Comparison of ENCODE assay signal across 1 cellular context in genomic region chr17:65559802-65560627, GRCh38.
TF ChIP-seq lines count a peak whose summit lies in the region.

No MANE protein-coding gene starts in this region.

TF ChIP-seq in HEK293, 187 proteins besides CTCF, POLR2A, EP300 and RAD21 (continued from another document and continues in another):
- TF ChIP-seq ZBTB44 (tag by site-specific recombination; IDR thresholded peaks at IDR 0.05) (no peak), OSR2 (tag by site-specific recombination; IDR thresholded peaks at IDR 0.05) (no peak), RBAK (tag by site-specific recombination; IDR thresholded peaks at IDR 0.05) (no peak), PRDM6 (tag by site-specific recombination; IDR thresholded peaks at IDR 0.05) (no peak), ZNF830 (tag by site-specific recombination; IDR thresholded peaks at IDR 0.05; ENCODE audit: low read depth) (no peak), ZEB2 (tag by site-specific recombination; IDR thresholded peaks at IDR 0.05) (no peak; the same call in 1 of the 2 replicates), ZNF837 (tag by site-specific recombination; IDR thresholded peaks at IDR 0.05) (no peak), GLIS1 (tag by site-specific recombination; IDR thresholded peaks at IDR 0.05) (peak; percentile 77), ZNF292 (tag by site-specific recombination; IDR thresholded peaks at IDR 0.05; ENCODE audit: borderline replicate concordance, low read depth) (no peak), ZNF518A (tag by site-specific recombination; conservative IDR thresholded peaks at IDR 0.05; ENCODE audit: low read depth) (no peak), ZNF610 (tag by site-specific recombination; IDR thresholded peaks at IDR 0.05; ENCODE audit: borderline replicate concordance) (no peak), KLF7 (tag by site-specific recombination; IDR thresholded peaks at IDR 0.05; ENCODE audit: borderline replicate concordance) (no peak), ZNF341 (tag by site-specific recombination; IDR thresholded peaks at IDR 0.05; ENCODE audit: low read depth) (peak; percentile 64; the same call in 1 of the 2 replicates), ZNF791 (tag by site-specific recombination; IDR thresholded peaks at IDR 0.05) (no peak), ZNF121 (tag by site-specific recombination; IDR thresholded peaks at IDR 0.05) (no peak), HOXC10 (CRISPR knock-in tag; IDR thresholded peaks at IDR 0.05) (no peak), TRIM28 (IDR thresholded peaks at IDR 0.05; ENCODE audit: borderline replicate concordance, low read length) (no peak), ZNF704 (tag by site-specific recombination; IDR thresholded peaks at IDR 0.05) (no peak), ZNF707 (tag by site-specific recombination; IDR thresholded peaks at IDR 0.05) (no peak), ZNF175 (tag by site-specific recombination; IDR thresholded peaks at IDR 0.05) (no peak), ZNF16 (tag by site-specific recombination; IDR thresholded peaks at IDR 0.05; ENCODE audit: low read depth) (no peak), ZNF239 (tag by site-specific recombination; IDR thresholded peaks at IDR 0.05) (no peak), FEZF1 (tag by site-specific recombination; IDR thresholded peaks at IDR 0.05) (no peak), ZNF639 (tag by site-specific recombination; IDR thresholded peaks at IDR 0.05) (no peak), ZNF169 (tag by site-specific recombination; IDR thresholded peaks at IDR 0.05) (no peak), ZNF514 (tag by site-specific recombination; IDR thresholded peaks at IDR 0.05) (no peak), ZNF510 (tag by site-specific recombination; IDR thresholded peaks at IDR 0.05; ENCODE audit: insufficient replicate concordance) (no peak), ZNF776 (tag by site-specific recombination; IDR thresholded peaks at IDR 0.05; ENCODE audit: borderline replicate concordance) (no peak), ZNF133 (tag by site-specific recombination; IDR thresholded peaks at IDR 0.05) (no peak), ZNF645 (tag by site-specific recombination; IDR thresholded peaks at IDR 0.05) (no peak), WT1 (tag by site-specific recombination; IDR thresholded peaks at IDR 0.05) (no peak), SP3 (tag by site-specific recombination; IDR thresholded peaks at IDR 0.05) (peak; percentile 55), ZBTB8A (tag by site-specific recombination; IDR thresholded peaks at IDR 0.05) (peak; percentile 60), GLI4 (tag by site-specific recombination; IDR thresholded peaks at IDR 0.05) (no peak), ZNF214 (tag by site-specific recombination; IDR thresholded peaks at IDR 0.05; ENCODE audit: borderline replicate concordance) (no peak), ZNF785 (tag by site-specific recombination; IDR thresholded peaks at IDR 0.05) (no peak), ZNF792 (tag by site-specific recombination; IDR thresholded peaks at IDR 0.05) (no peak), ZNF449 (tag by site-specific recombination; IDR thresholded peaks at IDR 0.05) (no peak), ZNF416 (tag by site-specific recombination; IDR thresholded peaks at IDR 0.05) (no peak), PRDM1 (tag by site-specific recombination; IDR thresholded peaks at IDR 0.05) (no peak), BCL11B (tag by site-specific recombination; IDR thresholded peaks at IDR 0.05; ENCODE audit: low read depth) (no peak), ZNF555 (tag by site-specific recombination; conservative IDR thresholded peaks at IDR 0.05) (no peak), ZNF362 (tag by site-specific recombination; IDR thresholded peaks at IDR 0.05) (no peak), ZNF549 (tag by site-specific recombination; IDR thresholded peaks at IDR 0.05) (no peak), YY2 (tag by site-specific recombination; IDR thresholded peaks at IDR 0.05) (peak; percentile 10; the same call in 1 of the 2 replicates), KLF10 (tag by site-specific recombination; IDR thresholded peaks at IDR 0.05) (no peak), ZNF530 (tag by site-specific recombination; IDR thresholded peaks at IDR 0.05; ENCODE audit: low read depth) (no peak), ZBTB6 (tag by site-specific recombination; IDR thresholded peaks at IDR 0.05) (no peak), ZNF335 (tag by site-specific recombination; conservative IDR thresholded peaks at IDR 0.05) (peak; percentile 45; the same call in 1 of the 2 replicates), ZNF664 (tag by site-specific recombination; IDR thresholded peaks at IDR 0.05) (no peak), ZNF76 (tag by site-specific recombination; IDR thresholded peaks at IDR 0.05; ENCODE audit: borderline replicate concordance, low read depth) (no peak), TCF7L2 (IDR thresholded peaks at IDR 0.05; ENCODE audit: borderline replicate concordance, low read depth, low read length) (no peak), SETDB1 (IDR thresholded peaks at IDR 0.05; ENCODE audit: insufficient read length, low read length) (no peak), INSM2 (tag by site-specific recombination; IDR thresholded peaks at IDR 0.05) (no peak)
